Comparison of ENCODE assay signal across 9 cellular contexts in the genomic region with DNA sequence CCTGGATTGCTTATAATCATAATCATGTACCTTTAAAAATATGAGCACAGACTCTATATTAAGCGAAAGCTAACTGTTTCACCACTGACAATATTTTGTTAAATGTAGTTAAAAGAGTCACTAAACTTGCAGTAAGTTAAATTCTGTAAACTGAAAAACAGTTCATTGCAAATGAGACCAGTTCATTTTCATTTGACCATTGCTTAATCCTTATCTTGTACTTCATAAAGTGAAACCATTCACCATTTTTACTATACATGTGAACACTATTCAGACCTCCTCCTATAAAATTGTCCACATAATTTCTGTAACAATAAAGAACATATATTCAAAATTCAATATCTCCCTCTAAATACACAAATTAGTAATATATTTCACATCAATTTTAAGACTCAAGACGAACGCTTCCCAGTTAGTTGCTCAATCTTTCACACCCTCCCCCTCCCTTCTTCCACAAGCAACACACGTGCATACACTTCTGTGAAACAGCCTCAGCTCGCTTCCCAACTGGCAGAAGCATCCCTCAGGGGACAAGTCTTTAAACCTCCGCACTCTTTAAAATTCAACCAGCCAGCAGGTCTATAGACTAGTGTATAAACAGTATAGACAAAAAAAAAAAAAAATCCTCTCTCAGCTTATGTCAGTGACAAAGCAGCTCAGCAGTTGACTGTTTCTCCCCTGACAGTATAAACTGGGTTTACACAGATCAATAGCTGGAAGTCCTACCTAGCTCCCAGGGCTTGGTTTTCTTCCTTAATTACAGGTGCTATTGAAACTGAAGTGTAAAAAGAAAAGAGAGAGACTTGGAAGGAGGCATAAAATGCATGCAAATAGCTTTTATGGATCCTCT.
A peak's percentile ranks its signal among the peaks of the same experiment; 100 is the strongest.
DNase-seq lines count a peak whose midpoint lies in the region; ATAC-seq and TF ChIP-seq lines count a peak whose summit lies in the region.
"Had no signal": no experiment of that assay in that cellular context is flagged by ENCODE, and none has a peak within 500 bp of the region (broad histone marks: within the 10 kb centered on the region; RNA-seq: fewer than 3 reads in every experiment).

No MANE protein-coding gene starts in this region.

- peaks cover 0 to 5% of the 10 kb centered on the region in 2 donors for H3K4me1 ChIP-seq in left lung

- H3K27ac ChIP-seq in left lung: no peak overlapping the region

- intact Hi-C loops in left lung (cut with DNase I): no loop called here

- H3K9me3 ChIP-seq in left lung: no peaks in the 10 kb centered on the region

- H3K36me3 Mint-ChIP-seq in stimulated activated naive CD8-positive, alpha-beta T cell treated with anti-CD3 and anti-CD28 coated beads, Interleukin-15, Interleukin-2, amounts not matched to agents 100 ng/mL and 50 ng/mL, for 24 hours (ENCODE audit: low read depth): no peaks in the 10 kb centered on the region

- peak overlapping the region; percentile 27 for H3K4me3 Mint-ChIP-seq in stimulated activated naive CD8-positive, alpha-beta T cell treated with anti-CD3 and anti-CD28 coated beads, Interleukin-15, Interleukin-2, amounts not matched to agents 100 ng/mL and 50 ng/mL, for 24 hours
- no peak overlapping the region for H3K4me3 Mint-ChIP-seq in stimulated activated naive CD8-positive, alpha-beta T cell treated with anti-CD3 and anti-CD28 coated beads, Interleukin-15, amount 100 ng/mL, for 72 hours

- no peaks in the 10 kb centered on the region for H3K36me3 ChIP-seq in left lung

- peaks cover 15% of the 10 kb centered on the region for H3K4me1 Mint-ChIP-seq in stimulated activated naive CD8-positive, alpha-beta T cell treated with anti-CD3 and anti-CD28 coated beads, Interleukin-15, Interleukin-2, amounts not matched to agents 100 ng/mL and 50 ng/mL, for 24 hours (ENCODE audit: low read depth)
- no peaks in the 10 kb centered on the region for H3K4me1 Mint-ChIP-seq in stimulated activated naive CD8-positive, alpha-beta T cell treated with anti-CD3 and anti-CD28 coated beads, Interleukin-15, amount 100 ng/mL, for 72 hours

- H3K27me3 ChIP-seq in left lung: no peaks in the 10 kb centered on the region

- no peaks in the 10 kb centered on the region for H3K9me3 Mint-ChIP-seq in stimulated activated naive CD8-positive, alpha-beta T cell treated with anti-CD3 and anti-CD28 coated beads, Interleukin-15, Interleukin-2, amounts not matched to agents 100 ng/mL and 50 ng/mL, for 24 hours
- no peaks in the 10 kb centered on the region for H3K9me3 Mint-ChIP-seq in stimulated activated naive CD8-positive, alpha-beta T cell treated with anti-CD3 and anti-CD28 coated beads, Interleukin-15, amount 100 ng/mL, for 72 hours
- H3K9me3 Mint-ChIP-seq: CD8-positive, alpha-beta memory T cell had no signal

- H3K4me3 ChIP-seq in left lung: peak overlapping the region; percentile 13 to 17

- TF ChIP-seq CTCF in left lung (IDR thresholded peaks at IDR 0.05): no peak

- no peak for ATAC-seq in stimulated activated naive CD8-positive, alpha-beta T cell treated with anti-CD3 and anti-CD28 coated beads, Interleukin-15, amount 100 ng/mL, for 72 hours
- ATAC-seq in left lung: peak; percentile 86
- no peak for ATAC-seq in HG03097 (IDR thresholded peaks at IDR 0.05; ENCODE audit: low FRiP score, unreplicated experiment)
- ATAC-seq in HG03025 (IDR thresholded peaks at IDR 0.05; ENCODE audit: low FRiP score, unreplicated experiment): no peak

- DNase-seq in stimulated activated naive CD8-positive, alpha-beta T cell treated with anti-CD3 and anti-CD28 coated beads, Interleukin-15, amount 100 ng/mL, for 72 hours: no peak
- peak; percentile 15 for DNase-seq in amniotic epithelial cell (ENCODE audit: low read depth)
- no peak for DNase-seq in left lung
- DNase-seq in GM19240 (ENCODE audit: insufficient read length, low spot score): no peak
- no peak for DNase-seq in NK-92 treated with Interleukin-12 subunit alpha and Interleukin-12 subunit beta, amount 100 ng/mL, for 24 hours (lab: John Stamatoyannopoulos, UW)
- DNase-seq: CD8-positive, alpha-beta memory T cell had no signal

- no peak overlapping the region for H3K27ac Mint-ChIP-seq in stimulated activated naive CD8-positive, alpha-beta T cell treated with anti-CD3 and anti-CD28 coated beads, Interleukin-15, Interleukin-2, amounts not matched to agents 100 ng/mL and 50 ng/mL, for 24 hours
- no peak overlapping the region for H3K27ac Mint-ChIP-seq in stimulated activated naive CD8-positive, alpha-beta T cell treated with anti-CD3 and anti-CD28 coated beads, Interleukin-15, amount 100 ng/mL, for 72 hours

- no peaks in the 10 kb centered on the region for H3K27me3 Mint-ChIP-seq in stimulated activated naive CD8-positive, alpha-beta T cell treated with anti-CD3 and anti-CD28 coated beads, Interleukin-15, Interleukin-2, amounts not matched to agents 100 ng/mL and 50 ng/mL, for 24 hours
- no peaks in the 10 kb centered on the region for H3K27me3 Mint-ChIP-seq in stimulated activated naive CD8-positive, alpha-beta T cell treated with anti-CD3 and anti-CD28 coated beads, Interleukin-15, amount 100 ng/mL, for 72 hours
- H3K27me3 Mint-ChIP-seq: CD8-positive, alpha-beta memory T cell had no signal
